In genomic region chr3:117019082-117019713, GRCh38 we compare ENCODE assay signal across 8 cellular contexts.
A peak's percentile ranks its signal among the peaks of the same experiment; 100 is the strongest.
DNase-seq lines count a peak whose midpoint lies in the region; ATAC-seq, FAIRE-seq and TF ChIP-seq lines count a peak whose summit lies in the region.

No MANE protein-coding gene starts in this region.

- peak; percentile 93 for TF ChIP-seq CTCF in AG10803 (conservative IDR thresholded peaks at IDR 0.05; ENCODE audit: low read length)
- peak; percentile 85 for TF ChIP-seq CTCF in epithelial cell of esophagus (IDR thresholded peaks at IDR 0.05; ENCODE audit: insufficient read depth, low read depth, low read length, missing control alignments)

- FAIRE-seq in GM12891 (lab: Jason Lieb, UNC) = peak; percentile 87

- DNase-seq in AG10803 (ENCODE audit: low read depth) (peak; percentile 59), GM12891 (ENCODE audit: insufficient read length, low spot score) (peak; percentile 8), NCI-H1092 treated with DMSO at 0.1 percent for 48 hours (lab: John Stamatoyannopoulos, UW) (peak; percentile 76), SKM-1 (lab: John Stamatoyannopoulos, UW; ENCODE audit: unreplicated experiment) (peak; percentile 56), epithelial cell of esophagus (ENCODE audit: low read depth) (peak; percentile 64), middle frontal gyrus (ENCODE audit: extremely low spot score, low spot score) (peak; percentile 68)

- ATAC-seq in HG02840 (IDR thresholded peaks at IDR 0.05; ENCODE audit: low FRiP score, unreplicated experiment) (peak; percentile 65), GM21737 (IDR thresholded peaks at IDR 0.05; ENCODE audit: unreplicated experiment) (no peak)

- TF ChIP-seq POLR2A in GM12891 (IDR thresholded peaks at IDR 0.05; ENCODE audit: low read depth, low read length) = no peak

- H3K4me3 ChIP-seq in AG10803 (ENCODE audit: low read length) (no peak overlapping the region), epithelial cell of esophagus (ENCODE audit: low read length) (no peak overlapping the region)

TF ChIP-seq in GM12891, 5 proteins besides CTCF, POLR2A, EP300 and RAD21:
- no peak for TF ChIP-seq SPI1 (IDR thresholded peaks at IDR 0.05; ENCODE audit: low read depth, low read length)
- 0 out of 2 replicates have a peak, but pooled peaks have one; percentile 24 for TF ChIP-seq POU2F2 (IDR thresholded peaks at IDR 0.05; ENCODE audit: low read depth, low read length)

Comparison
In these comparisons a context has a peak if more than half of its experiments do, and no peak if none do; other contexts are left out.
1. DNase-seq: peak in every context shown above with its lines; median percentile 76 in NCI-H1092 treated with DMSO at 0.1 percent for 48 hours; 68 in middle frontal gyrus; 64 in epithelial cell of esophagus; 59 in AG10803; 56 in SKM-1; 8 in GM12891.